ENCODE assay signal across 16 cellular contexts in genomic region chr1:113403065-113403464, GRCh38. TPM values are rescaled to one million over a fixed set of nuclear protein-coding genes. Genes with fewer than 3 reads are reported as not detected.
A peak's percentile ranks its signal among the peaks of the same experiment; 100 is the strongest.
DNase-seq lines count a peak whose midpoint lies in the region; ATAC-seq and TF ChIP-seq lines count a peak whose summit lies in the region.
"Had no signal": no experiment of that assay in that cellular context is flagged by ENCODE, and none has a peak within 500 bp of the region (broad histone marks: within the 10 kb centered on the region; RNA-seq: fewer than 3 reads in every experiment).

No MANE protein-coding gene starts in this region.

- no CpG with 5 or more reads among the region's 1 CpG for WGBS in IMR-90 (ENCODE audit: extremely low coverage in 2 of 2, insufficient read length in 1 of 2), 2 experiments
- WGBS in testis, 2 donors = 0 to 40% methylated on average over 1 of the region's 1 CpG

- H3K4me1 ChIP-seq in GM23338 (ENCODE audit: insufficient read depth) (0 out of 2 replicates have a peak, but pooled peaks cover 5% of the 10 kb centered on the region), IMR-90 (ENCODE audit: control insufficient read depth, insufficient read depth, low read length) (peaks cover 3% of the 10 kb centered on the region), testis (peaks cover 3% of the 10 kb centered on the region)
- H3K4me1 ChIP-seq: Caco-2 had no signal

- peaks cover 37% of the 10 kb centered on the region in 2 experiments for H3K79me1 ChIP-seq in IMR-90 (ENCODE audit: low read depth in 1 of 2, low read length in 2 of 2)

- no peak overlapping the region for H2BK120ac ChIP-seq in IMR-90 (ENCODE audit: low read depth, low read length)

- H3K36me3 Mint-ChIP-seq in GM23338 (ENCODE audit: low read depth) = no peaks in the 10 kb centered on the region
- peaks cover 10% of the 10 kb centered on the region for H3K36me3 Mint-ChIP-seq in brain
- H3K36me3 Mint-ChIP-seq in nephron (ENCODE audit: low read depth) = no peaks in the 10 kb centered on the region

- H3K27ac Mint-ChIP-seq in GM23338 (no peak overlapping the region), brain (peak overlapping the region in 4 of 5 experiments; percentile 0 to 26 (median 14)), nephron (peak overlapping the region in 2 of 3 experiments; percentile 2 to 19)
- H3K27ac Mint-ChIP-seq: CD4-positive, alpha-beta T cell had no signal

- H4K20me1 ChIP-seq in GM23338 (replicated peaks; ENCODE audit: insufficient read depth) = no peaks in the 10 kb centered on the region
- no peaks in the 10 kb centered on the region for H4K20me1 ChIP-seq in IMR-90 (ENCODE audit: insufficient read depth, low read length)

- peaks cover 7% of the 10 kb centered on the region; the same call in 1 of the 2 replicates for H3K9me1 ChIP-seq in IMR-90 (ENCODE audit: insufficient read depth, low read length)

- TF ChIP-seq CTCF in GM23338 (conservative IDR thresholded peaks at IDR 0.05; ENCODE audit: low read depth in 2 of 2) (no peak), IMR-90 (conservative IDR thresholded peaks at IDR 0.05; ENCODE audit: low read depth, low read length) (no peak), brain (conservative IDR thresholded peaks at IDR 0.05) (no peak), nephron (IDR thresholded peaks at IDR 0.05; ENCODE audit: unreplicated experiment in 3 of 3) (no peak), testis (IDR thresholded peaks at IDR 0.05) (no peak)

- peak; percentile 27 for DNase-seq in GM23338 (ENCODE audit: low spot score)
- no peak for DNase-seq in IMR-90
- no peak for DNase-seq in stimulated activated CD4-positive, alpha-beta T cell treated with anti-CD3 and anti-CD28 coated beads, Interleukin-2, amount 100 ng/mL, for 48 hours
- DNase-seq in iPS-NIHi11 (ENCODE audit: low spot score) = no peak
- no peak for DNase-seq in testis
- DNase-seq: AML-193; Caco-2; CD4-positive, alpha-beta T cell; GM23248; H7 had no signal

- H3K23ac ChIP-seq in IMR-90 (ENCODE audit: low read depth, low read length) = no peak overlapping the region

- ATAC-seq in GM23338 (peak; percentile 67), IMR-90 (ENCODE audit: low read depth) (no peak), HG03521 (IDR thresholded peaks at IDR 0.05; ENCODE audit: unreplicated experiment) (no peak)
- ATAC-seq: A549 had no signal

- no peak overlapping the region for H3K18ac ChIP-seq in IMR-90 (ENCODE audit: low read depth, low read length)

- no peak for TF ChIP-seq POLR2A in IMR-90 (IDR thresholded peaks at IDR 0.05; ENCODE audit: low read depth, low read length)
- no peak for TF ChIP-seq POLR2A in testis (IDR thresholded peaks at IDR 0.05)

- intact Hi-C loops in IMR-90 (cut with micrococcal nuclease) (no loop called here), testis (cut with DNase I; ENCODE audit: low total_unique reads) (no loop called here)

- H2AK5ac ChIP-seq in IMR-90 (ENCODE audit: low read depth, low read length) = no peak overlapping the region

- H2BK5ac ChIP-seq in IMR-90 (ENCODE audit: low read depth, low read length, poor library complexity, severe bottlenecking) = no peak overlapping the region

- H2BK20ac ChIP-seq in IMR-90 (ENCODE audit: low read depth, low read length) = no peak overlapping the region

- peak overlapping the region; percentile 73 for H2AK9ac ChIP-seq in IMR-90 (replicated peaks; ENCODE audit: low read depth, low read length, poor library complexity)

- CTCF ChIA-PET in IMR-90 (lab: Yijun Ruan, JAX) = no interaction called here

- H4K91ac ChIP-seq in IMR-90 (ENCODE audit: insufficient read depth, low read depth, low read length) = no peak overlapping the region

- H3K14ac ChIP-seq in IMR-90 (replicated peaks; ENCODE audit: low read depth, low read length) = no peak overlapping the region; the same call in 1 of the 2 replicates

- in situ Hi-C loops in IMR-90 (cut with MboI; ENCODE audit: low sequenced_read_pairs) = no loop called here

- H3K9me2 ChIP-seq in GM23338 (ENCODE audit: insufficient read depth) = no peaks in the 10 kb centered on the region

- H2AFZ ChIP-seq in GM23338 = no peak overlapping the region
- no peak overlapping the region for H2AFZ ChIP-seq in IMR-90 (replicated peaks; ENCODE audit: low read length, poor library complexity)
- H2AFZ ChIP-seq: GM23248 had no signal

- no peak overlapping the region for H3K4ac ChIP-seq in IMR-90 (ENCODE audit: low read depth, low read length)

- H3K27me3 ChIP-seq in GM23338 (ENCODE audit: insufficient read depth) (no peaks in the 10 kb centered on the region), IMR-90 (ENCODE audit: control insufficient read depth, insufficient read depth, low read length) (no peaks in the 10 kb centered on the region), testis (no peaks in the 10 kb centered on the region)

- H3K27ac ChIP-seq in GM23338 (ENCODE audit: low read depth) = no peak overlapping the region
- no peak overlapping the region for H3K27ac ChIP-seq in IMR-90 (ENCODE audit: insufficient read depth, low read length)
- no peak overlapping the region for H3K27ac ChIP-seq in testis
- H3K27ac ChIP-seq: 22Rv1, A549, C4-2B, GM23248 had no signal

- H3K9me3 Mint-ChIP-seq in GM23338 = no peaks in the 10 kb centered on the region
- no peaks in the 10 kb centered on the region for H3K9me3 Mint-ChIP-seq in brain
- no peaks in the 10 kb centered on the region for H3K9me3 Mint-ChIP-seq in nephron
- H3K9me3 Mint-ChIP-seq: CD4-positive, alpha-beta T cell had no signal

- H3K36me3 ChIP-seq in GM23338 (ENCODE audit: insufficient read depth) (no peaks in the 10 kb centered on the region), IMR-90 (ENCODE audit: control insufficient read depth, insufficient read depth, low read length) (no peaks in the 10 kb centered on the region), testis (ENCODE audit: low read depth, missing control alignments) (no peaks in the 10 kb centered on the region)

- no TSS peak for BruUV-seq in IMR-90 (replicated peaks; lab: Mats Ljungman, UMichigan)

- no peak overlapping the region for H3K9ac ChIP-seq in IMR-90 (ENCODE audit: low read depth, low read length)
- H3K9ac ChIP-seq: GM23248 had no signal

- no peak overlapping the region for H3K4me2 ChIP-seq in GM23338
- H3K4me2 ChIP-seq in IMR-90 (ENCODE audit: low read depth, low read length) = no peak overlapping the region
- H3K4me2 ChIP-seq: A549 had no signal

- no peaks in the 10 kb centered on the region for H3K27me3 Mint-ChIP-seq in GM23338 (ENCODE audit: insufficient read depth, low read depth, poor library complexity)
- H3K27me3 Mint-ChIP-seq in brain = no peaks in the 10 kb centered on the region
- H3K27me3 Mint-ChIP-seq in nephron (ENCODE audit: low read depth) = no peaks in the 10 kb centered on the region

- H2BK15ac ChIP-seq in IMR-90 (ENCODE audit: low read depth, low read length) = no peak overlapping the region

- no peak for TF ChIP-seq RAD21 in IMR-90 (IDR thresholded peaks at IDR 0.05; ENCODE audit: low read length)

- H3F3A ChIP-seq in GM23338 (replicated peaks; ENCODE audit: low read depth) = no peaks in the 10 kb centered on the region

- H3K9me3 ChIP-seq in IMR-90 (ENCODE audit: control insufficient read depth, insufficient read depth, low read length) (no peaks in the 10 kb centered on the region), testis (no peaks in the 10 kb centered on the region)
- H3K9me3 ChIP-seq: A549, Caco-2 had no signal

- no peak overlapping the region for H3K4me3 Mint-ChIP-seq in GM23338
- peak overlapping the region in 1 of 5 experiments; percentile 6 for H3K4me3 Mint-ChIP-seq in brain
- H3K4me3 Mint-ChIP-seq in nephron = no peak overlapping the region
- H3K4me3 Mint-ChIP-seq: CD4-positive, alpha-beta T cell had no signal

- H3K56ac ChIP-seq in IMR-90 (ENCODE audit: extremely low read depth, insufficient read depth, low read length) = no peak overlapping the region

- dilution Hi-C loops in IMR-90 (cut with HindIII; ENCODE audit: low sequenced_read_pairs, unreplicated experiment) = no loop called here

- POLR2A ChIA-PET in IMR-90 (lab: Charles Lee; ENCODE audit: unreplicated experiment) = no interaction called here

- no peak overlapping the region for H3K4me3 ChIP-seq in GM23338
- no peak overlapping the region for H3K4me3 ChIP-seq in IMR-90 (ENCODE audit: insufficient read depth, low read depth, low read length)
- no peak overlapping the region for H3K4me3 ChIP-seq in testis
- H3K4me3 ChIP-seq: A549, GM23248 had no signal

- no peak overlapping the region for H4K5ac ChIP-seq in IMR-90 (ENCODE audit: low read depth, low read length)

- H4K8ac ChIP-seq in IMR-90 (ENCODE audit: low read depth in 2 of 2, low read length in 2 of 2) = no peak overlapping the region

- H3K4me1 Mint-ChIP-seq in GM23338 (peaks cover 17% of the 10 kb centered on the region; the same call in 2 of the 3 replicates), brain (peaks cover 65% of the 10 kb centered on the region), nephron (peaks cover 23% of the 10 kb centered on the region)

- peaks cover 17% of the 10 kb centered on the region; the same call in 1 of the 2 replicates for H3K79me2 ChIP-seq in GM23338 (replicated peaks; ENCODE audit: insufficient read depth)

TF ChIP-seq in IMR-90, 13 proteins besides CTCF, POLR2A, EP300 and RAD21 (continues in another document):
- no peak for TF ChIP-seq CHD1 (IDR thresholded peaks at IDR 0.05; ENCODE audit: low read depth, low read length)
- no peak for TF ChIP-seq MXI1 (IDR thresholded peaks at IDR 0.05; ENCODE audit: borderline replicate concordance, low read depth, low read length)
- TF ChIP-seq FOS (IDR thresholded peaks at IDR 0.05; ENCODE audit: low read depth, low read length) = no peak
- TF ChIP-seq CEBPB (IDR thresholded peaks at IDR 0.05; ENCODE audit: low read depth, low read length) = no peak
- TF ChIP-seq BHLHE40 (IDR thresholded peaks at IDR 0.05; ENCODE audit: low read depth, low read length) = no peak
- TF ChIP-seq MAFK (IDR thresholded peaks at IDR 0.05; ENCODE audit: low read depth, low read length) = no peak
- no peak for TF ChIP-seq MAZ (IDR thresholded peaks at IDR 0.05; ENCODE audit: borderline replicate concordance, low read depth, low read length)

RNA-seq across cellular contexts. Expression of gene MAGI3, which starts 12.8 kb away (rescaled TPM):
- 9.7 and 10.0 TPM in 2 replicates for total RNA-seq in GM23338 (2014; rRNA removed; shearing (Covaris generic))
- polyA plus RNA-seq in GM23338 (2016; fragmentation: Nextera tagmentation; extraction: Ambion mirVana) (2.5 and 3.9 TPM in 2 replicates), IMR-90 (2012; rRNA removed) (2.4 and 2.5 TPM in 2 replicates), brain (ENCODE audit: insufficient read depth, low read depth, low replicate concordance) (6.9 TPM), testis (ENCODE audit: insufficient read depth, low read depth, low replicate concordance) (18.9 TPM)
- total RNA-seq in IMR-90 (2012; rRNA removed) (8.8 and 9.2 TPM in 2 replicates), testis (10 to 100 TPM; 15.8 to 18.8 TPM)
- polyA plus RNA-seq in IMR-90 (2012; cell fraction: cytosol; rRNA removed) = 0.75 and 0.86 TPM in 2 replicates
- 1.2 and 4.5 TPM in 2 replicates for polyA plus RNA-seq in IMR-90 (2012; cell fraction: nucleus; rRNA removed; ENCODE audit: low replicate concordance)
